ENCODE assay signal across 8 cellular contexts in the genomic region with DNA sequence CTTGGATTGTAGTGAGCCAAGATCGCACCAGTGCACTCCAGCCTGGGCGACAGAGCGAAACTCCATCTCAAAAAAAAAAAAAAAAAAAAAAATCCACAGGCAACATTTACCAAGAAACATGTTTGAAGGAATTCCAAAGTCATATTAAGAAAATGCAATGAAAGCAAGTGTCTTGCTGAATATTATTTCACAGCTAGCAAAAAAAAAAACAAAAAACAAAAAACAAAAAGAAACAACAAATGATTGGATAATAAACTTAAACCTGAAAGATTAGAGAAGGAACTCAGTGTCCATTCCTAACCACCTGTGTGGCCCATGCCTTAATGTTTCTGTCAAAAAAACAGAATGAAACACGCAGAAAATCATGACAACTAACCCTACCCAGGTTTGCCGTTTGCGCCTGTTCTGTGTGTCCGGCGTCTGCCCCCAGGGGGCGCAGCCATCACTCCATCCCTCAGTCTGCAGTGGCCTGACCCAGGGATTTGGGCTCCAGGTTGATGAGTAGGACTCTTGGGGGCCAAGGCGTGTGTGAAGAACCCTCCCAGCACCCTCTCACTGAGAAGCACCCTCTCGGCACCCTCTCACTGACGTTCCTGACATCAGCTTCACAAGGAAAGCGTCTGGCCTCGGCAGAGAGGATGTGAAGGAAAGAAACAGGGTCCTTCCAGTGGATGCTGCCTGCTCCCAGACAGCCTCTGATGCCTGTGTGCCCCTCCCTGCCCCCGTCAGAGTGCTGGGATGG. TPM values are rescaled to one million over a fixed set of nuclear protein-coding genes. Genes with fewer than 3 reads are reported as not detected.
DNase-seq lines count a peak whose midpoint lies in the region; ATAC-seq and TF ChIP-seq lines count a peak whose summit lies in the region.

No MANE protein-coding gene starts in this region.

- H3K27ac ChIP-seq in dorsolateral prefrontal cortex, result no peak overlapping the region

- peak in 54 of 56 donors; percentile 27 to 80 (median 70) for TF ChIP-seq CTCF in dorsolateral prefrontal cortex (IDR thresholded peaks at IDR 0.05 in 54 of 56, conservative IDR thresholded peaks at IDR 0.05 in 2 of 56; ENCODE audit: low read depth in 1 of 56, partially characterized antibody in 56 of 56)

- intact Hi-C loops in dorsolateral prefrontal cortex (cut with DNase I), result no loop called here

- H3K27me3 ChIP-seq in dorsolateral prefrontal cortex, result peaks cover 0 to 57% (median 6%) of the 10 kb centered on the region in 45 donors

- H3K4me3 ChIP-seq in dorsolateral prefrontal cortex, result no peak overlapping the region

- DNase-seq in SIG-M5 treated with dmso at 0.1 percent for 504 hours (lab: John Stamatoyannopoulos, UW; ENCODE audit: unreplicated experiment) (peak; percentile 69), SIG-M5 (lab: John Stamatoyannopoulos, UW) (no peak), NCI-H1105 treated with DMSO at 0.1 percent for 48 hours (lab: John Stamatoyannopoulos, UW) (peak; percentile 35), dorsolateral prefrontal cortex (peak in 5 of 10 donors; percentile 39 to 64 (median 56)), myocyte (ENCODE audit: low read depth) (peak; percentile 31)
- peak; percentile 78 to 80 for DNase-seq in activated CD4-positive, alpha-beta T cell treated with anti-CD3 and anti-CD28 coated beads, Interleukin-2, amount 50 U/mL, for 4 hours
- DNase-seq in stimulated activated naive CD4-positive, alpha-beta T cell treated with Interleukin-2 at 50 U/mL for 16 hours (lab: John Stamatoyannopoulos, UW), result peak; percentile 59

- no peak for ATAC-seq in HG03039 (IDR thresholded peaks at IDR 0.05; ENCODE audit: unreplicated experiment)

RNA-seq across cellular contexts. Expression of gene PTTG1IP, which starts 19.2 kb away (rescaled TPM):
- total RNA-seq in dorsolateral prefrontal cortex (100 to 1,000 TPM in 67 of 120 experiments, 10 to 100 TPM in 53; 59.2 to 243 (median 103) TPM), myocyte (207 and 246 TPM in 2 replicates)
- polyA plus RNA-seq in myocyte (2012), result 370 TPM

RNA-seq across cellular contexts. Expression of gene ITGB2, which starts 28.0 kb away (rescaled TPM):
- total RNA-seq in dorsolateral prefrontal cortex (100 to 1,000 TPM in 1 of 120 experiments, 10 to 100 TPM in 116, 1 to 10 TPM in 3; 8.2 to 105 (median 26.7) TPM), myocyte (2.2 and 3.2 TPM in 2 replicates)
- 19.1 TPM for polyA plus RNA-seq in myocyte (2012)

RNA-seq across cellular contexts. Expression of gene SLX9, which starts 47.1 kb away (rescaled TPM):
- total RNA-seq in dorsolateral prefrontal cortex, result 10 to 100 TPM; 13.4 to 35.4 (median 23.4) TPM
- total RNA-seq in myocyte, result 13.6 and 14.9 TPM in 2 replicates
- polyA plus RNA-seq in myocyte (2012), result 24.5 TPM
